Comparison of ENCODE assay signal across 20 cellular contexts in genomic region chr19:51076602-51077213, GRCh38. TPM values are rescaled to one million over a fixed set of nuclear protein-coding genes. Genes with fewer than 3 reads are reported as not detected.
DNase-seq lines count a peak whose midpoint lies in the region; ATAC-seq and TF ChIP-seq lines count a peak whose summit lies in the region.
"Had no signal": no experiment of that assay in that cellular context is flagged by ENCODE, and none has a peak within 500 bp of the region (broad histone marks: within the 10 kb centered on the region; RNA-seq: fewer than 3 reads in every experiment).

No MANE protein-coding gene starts in this region.

- DNase-seq in H7: peak; percentile 52
- DNase-seq in NCI-H526 treated with DMSO at 0.1 percent for 48 hours (lab: John Stamatoyannopoulos, UW): peak; percentile 99
- peak; percentile 46 to 85 for DNase-seq in lower leg skin (ENCODE audit: low spot score in 2 of 2)
- no peak for DNase-seq in esophagus muscularis mucosa (ENCODE audit: extremely low spot score)
- DNase-seq in cerebellum (ENCODE audit: low spot score): no peak
- DNase-seq in osteocyte (ENCODE audit: extremely low spot score, unreplicated experiment): no peak
- DNase-seq in progenitor cell of endocrine pancreas (ENCODE audit: low spot score, unreplicated experiment): no peak
- DNase-seq: ACHN; CD4-positive, alpha-beta memory T cell; DMS153; DND-41; EL; HCEC 1CT had no signal

- H3K9me3 Mint-ChIP-seq in osteocyte (ENCODE audit: unreplicated experiment) (peaks cover 32% of the 10 kb centered on the region), progenitor cell of endocrine pancreas (ENCODE audit: low read depth) (peaks cover 12% of the 10 kb centered on the region)

- TF ChIP-seq CTCF in lower leg skin (IDR thresholded peaks at IDR 0.05) (no peak), esophagus muscularis mucosa (IDR thresholded peaks at IDR 0.05) (no peak), osteocyte (IDR thresholded peaks at IDR 0.05) (no peak), progenitor cell of endocrine pancreas (IDR thresholded peaks at IDR 0.05; ENCODE audit: unreplicated experiment) (no peak)

- ATAC-seq in esophagus mucosa: peak; percentile 52
- ATAC-seq: GM12878 had no signal

- TF ChIP-seq EP300 in esophagus muscularis mucosa (IDR thresholded peaks at IDR 0.05): no peak

- TF ChIP-seq POLR2A in lower leg skin (IDR thresholded peaks at IDR 0.05): no peak
- no peak for TF ChIP-seq POLR2A in esophagus muscularis mucosa (IDR thresholded peaks at IDR 0.05; ENCODE audit: low read depth)

- H3K36me3 Mint-ChIP-seq in osteocyte (ENCODE audit: unreplicated experiment) (no peaks in the 10 kb centered on the region), progenitor cell of endocrine pancreas (ENCODE audit: insufficient read depth) (no peaks in the 10 kb centered on the region)
- H3K36me3 Mint-ChIP-seq: CD4-positive, alpha-beta memory T cell had no signal

- H3K4me3 Mint-ChIP-seq in osteocyte (ENCODE audit: unreplicated experiment) (no peak overlapping the region), progenitor cell of endocrine pancreas (ENCODE audit: low read depth) (no peak overlapping the region)
- H3K4me3 Mint-ChIP-seq: CD4-positive, alpha-beta memory T cell had no signal

- no peaks in the 10 kb centered on the region for H3K4me1 Mint-ChIP-seq in osteocyte (ENCODE audit: unreplicated experiment)
- H3K4me1 Mint-ChIP-seq in progenitor cell of endocrine pancreas (ENCODE audit: low read depth): no peaks in the 10 kb centered on the region
- H3K4me1 Mint-ChIP-seq: CD4-positive, alpha-beta memory T cell had no signal

- H3K4me3 ChIP-seq in H7 (ENCODE audit: insufficient read depth, low read depth, low read length) (no peak overlapping the region), lower leg skin (ENCODE audit: low read depth, poor library complexity, severe bottlenecking) (no peak overlapping the region), esophagus muscularis mucosa (no peak overlapping the region)
- H3K4me3 ChIP-seq: GM12878 had no signal

- H3K27ac ChIP-seq in esophagus muscularis mucosa (replicated peaks in 1 of 4): no peak overlapping the region
- H3K27ac ChIP-seq: C4-2B, HL-60 had no signal

- peaks cover 0 to 19% (median 15%) of the 10 kb centered on the region in 4 donors for H3K9me3 ChIP-seq in esophagus muscularis mucosa

- no peaks in the 10 kb centered on the region for H3K36me3 ChIP-seq in H7 (replicated peaks; ENCODE audit: control insufficient read depth, insufficient read depth, low read length)
- no peaks in the 10 kb centered on the region for H3K36me3 ChIP-seq in esophagus muscularis mucosa

- no peaks in the 10 kb centered on the region for H3K27me3 ChIP-seq in H7 (ENCODE audit: control insufficient read depth, insufficient read depth, low read length)
- H3K27me3 ChIP-seq in esophagus muscularis mucosa: peaks cover 0 to 58% (median 0%) of the 10 kb centered on the region in 4 donors

- no peaks in the 10 kb centered on the region for H3K4me1 ChIP-seq in esophagus muscularis mucosa

- 40 to 57% methylated on average over 14 of the region's 14 CpGs for WGBS in lower leg skin, 2 donors
- WGBS in esophagus muscularis mucosa: 82% methylated on average over 14 of the region's 14 CpGs

- H3K27ac Mint-ChIP-seq in osteocyte (ENCODE audit: unreplicated experiment): no peak overlapping the region
- no peak overlapping the region for H3K27ac Mint-ChIP-seq in progenitor cell of endocrine pancreas
- H3K27ac Mint-ChIP-seq: CD4-positive, alpha-beta memory T cell had no signal

- intact Hi-C loops in lower leg skin (cut with DNase I; ENCODE audit: low total_unique reads): no loop called here
- intact Hi-C loops in esophagus muscularis mucosa (cut with DNase I): no loop called here

- H3K27me3 Mint-ChIP-seq in osteocyte (ENCODE audit: unreplicated experiment) (no peaks in the 10 kb centered on the region), progenitor cell of endocrine pancreas (peaks cover 2% of the 10 kb centered on the region)

RNA-seq across cellular contexts. Expression of gene KLK14, which starts 6.0 kb away (rescaled TPM):
- total RNA-seq in H7 (2014; rRNA removed; shearing (Covaris generic)): not detected in 2 replicates
- total RNA-seq in esophagus mucosa (0.68 TPM), lower leg skin (10 to 100 TPM in 3 of 4 donors, 1 to 10 TPM in 1; 8.3 to 18.3 (median 12.2) TPM), esophagus muscularis mucosa (under 1 TPM in 1 of 4 donors, not detected in 3; 0.52 TPM), cerebellum (not detected), osteocyte (not detected in 2 replicates), progenitor cell of endocrine pancreas (0.62 and 0.89 TPM in 2 replicates)
- total RNA-seq: G401, GM12878, H4, HT1080 had no signal

RNA-seq across cellular contexts. Expression of gene KLK13, which starts 11.8 kb away (rescaled TPM):
- 2.0 and 3.0 TPM in 2 replicates for total RNA-seq in H7 (2014; rRNA removed; shearing (Covaris generic))
- total RNA-seq in esophagus mucosa: 1,054 TPM
- total RNA-seq in lower leg skin: 10 to 100 TPM in 1 of 4 donors, 1 to 10 TPM in 3; 8.6 to 39.1 (median 9.5) TPM
- not detected for total RNA-seq in esophagus muscularis mucosa
- not detected for total RNA-seq in cerebellum
- not detected in 2 replicates for total RNA-seq in osteocyte
- 1.1 and 1.6 TPM in 2 replicates for total RNA-seq in progenitor cell of endocrine pancreas
- total RNA-seq: CD4-positive, alpha-beta memory T cell; G401; GM12878; H4; HT1080 had no signal

RNA-seq across cellular contexts. Expression of gene CTU1, which starts 31.5 kb away (rescaled TPM):
- total RNA-seq in H7 (2014; rRNA removed; shearing (Covaris generic)): 12.9 and 15.3 TPM in 2 replicates
- total RNA-seq in esophagus mucosa: 5.3 TPM
- total RNA-seq in lower leg skin: 10 to 100 TPM; 11.3 to 18.1 (median 16.7) TPM
- total RNA-seq in esophagus muscularis mucosa: 10 to 100 TPM in 3 of 4 donors, 1 to 10 TPM in 1; 7.1 to 18.9 (median 13.7) TPM
- 3.5 TPM for total RNA-seq in cerebellum
- 5.6 and 6.5 TPM in 2 replicates for total RNA-seq in osteocyte
- 7.4 and 7.8 TPM in 2 replicates for total RNA-seq in progenitor cell of endocrine pancreas

RNA-seq across cellular contexts. Expression of gene KLK12, which starts 41.9 kb away (rescaled TPM):
- not detected in 2 replicates for total RNA-seq in H7 (2014; rRNA removed; shearing (Covaris generic))
- total RNA-seq in esophagus mucosa: 153 TPM
- 1 to 10 TPM in 1 of 4 donors, under 1 TPM in 1, not detected in 2; 0.96 to 2.1 TPM for total RNA-seq in lower leg skin
- total RNA-seq in esophagus muscularis mucosa: not detected
- not detected for total RNA-seq in cerebellum
- total RNA-seq in osteocyte: not detected in 2 replicates
- total RNA-seq in progenitor cell of endocrine pancreas: 0.44 and 1.0 TPM in 2 replicates
- total RNA-seq: CD4-positive, alpha-beta memory T cell; G401; GM12878; H4; HT1080 had no signal

RNA-seq across cellular contexts. Expression of gene SIGLEC9, which starts 48.0 kb away (rescaled TPM):
- not detected in 2 replicates for total RNA-seq in H7 (2014; rRNA removed; shearing (Covaris generic))
- 0.48 TPM for total RNA-seq in esophagus mucosa
- 1 to 10 TPM in 2 of 4 donors, under 1 TPM in 2; 0.15 to 2.7 (median 1.2) TPM for total RNA-seq in lower leg skin
- total RNA-seq in esophagus muscularis mucosa: 1 to 10 TPM; 2.0 to 9.4 (median 3.5) TPM
- total RNA-seq in cerebellum: 1.6 TPM
- not detected in 2 replicates for total RNA-seq in osteocyte
- total RNA-seq in progenitor cell of endocrine pancreas: not detected in 2 replicates
- total RNA-seq: G401, GM12878, H4 had no signal

Comparison
In these comparisons a context has a peak if more than half of its experiments do, and no peak if none do; other contexts are left out.
1. DNase-seq: peak in H7 (single experiment), NCI-H526 treated with DMSO at 0.1 percent for 48 hours (single experiment) and lower leg skin (2 of 2); none in esophagus muscularis mucosa (single experiment), cerebellum (single experiment), osteocyte (single experiment) and progenitor cell of endocrine pancreas (single experiment).
2. RNA of gene KLK13, which starts 11.8 kb away (total RNA-seq): 1,054 TPM in esophagus mucosa (single experiment); 8.6 to 39.1 TPM in lower leg skin, 2.0 to 3.0 TPM in H7, 1.1 to 1.6 TPM in progenitor cell of endocrine pancreas, not detected in cerebellum (single experiment), not detected in esophagus muscularis mucosa and not detected in osteocyte; every median in the first group is over 10 times any median in the second.